In the genomic region with DNA sequence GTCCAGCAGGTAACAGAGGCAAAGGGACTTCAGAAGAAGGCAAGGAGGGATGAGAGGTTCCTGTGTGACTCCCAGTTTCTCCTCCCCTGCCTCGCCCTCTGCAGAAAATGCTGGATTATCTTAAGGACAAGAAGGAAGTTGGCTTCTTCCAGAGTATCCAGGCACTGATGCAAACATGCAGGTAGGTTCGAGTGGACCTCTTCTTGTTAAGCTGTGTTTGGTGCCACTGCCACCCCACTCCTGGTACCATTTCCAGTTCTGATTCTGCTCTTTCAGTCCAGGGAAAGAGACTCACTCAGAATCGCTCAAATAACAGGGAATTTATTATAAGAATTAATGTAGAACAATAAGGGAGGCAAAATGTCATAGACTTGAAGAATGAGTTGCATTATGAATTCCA, we compare ENCODE assay signal across 34 cellular contexts.
"Had no signal": no experiment of that assay in that cellular context is flagged by ENCODE, and none has a peak within 500 bp of the region (broad histone marks: within the 10 kb centered on the region; RNA-seq: fewer than 3 reads in every experiment).

No MANE protein-coding gene starts in this region.

- H3K4me3 Mint-ChIP-seq: activated CD4-positive, alpha-beta memory T cell treated with anti-CD3 and anti-CD28 coated beads, Interleukin-2, amount 10 ng/mL, durations not matched to agents 7 days and 5 days; activated CD8-positive, alpha-beta memory T cell treated with anti-CD3 and anti-CD28 coated beads, Interleukin-2, amount 10 ng/mL, durations not matched to agents 7 days and 5 days; activated naive CD4-positive, alpha-beta T cell treated with anti-CD3 and anti-CD28 coated beads, Interleukin-2, amount 10 ng/mL, durations not matched to agents 7 days and 5 days; activated naive CD8-positive, alpha-beta T cell treated with anti-CD3 and anti-CD28 coated beads for 36 hours; T-helper 1 cell treated with Interleukin-12 subunit alpha and Interleukin-12 subunit beta and Interleukin-4 antibody, amounts not matched to agents 30 μg/mL and 1 μg/mL, for 36 hours; T-helper 2 cell treated with Interferon-gamma antibody and Interleukin-4, amounts not matched to agents 5 μg/mL and 100 μg/mL, for 36 hours; WTC11 had no signal

- H3K27me3 ChIP-seq: adrenal gland, body of pancreas, Peyer's patch had no signal

- H3K27ac ChIP-seq: adrenal gland, body of pancreas, Peyer's patch, SJSA1 had no signal

- H3K9me3 ChIP-seq: adrenal gland, SK-N-SH had no signal

- H3K36me3 ChIP-seq: adrenal gland, MG63, Peyer's patch, SJSA1 had no signal

- FAIRE-seq: astrocyte, bronchial epithelial cell, TTC549 had no signal

- H3K4me2 ChIP-seq: SK-N-SH had no signal

- H3K4me1 ChIP-seq: adrenal gland, SJSA1 had no signal

- H3K4me3 ChIP-seq: adrenal gland, body of pancreas, MG63, Peyer's patch, SJSA1 had no signal

- DNase-seq: activated CD4-positive, alpha-beta memory T cell treated with anti-CD3 and anti-CD28 coated beads, Interleukin-2, amount 10 ng/mL, durations not matched to agents 7 days and 5 days; activated CD4-positive, alpha-beta T cell treated with anti-CD3 and anti-CD28 coated beads for 4 hours; activated CD8-positive, alpha-beta memory T cell treated with anti-CD3 and anti-CD28 coated beads for 24 hours; activated CD8-positive, alpha-beta memory T cell treated with anti-CD3 and anti-CD28 coated beads, Interleukin-2, amount 10 ng/mL, durations not matched to agents 7 days and 5 days; activated CD8-positive, alpha-beta memory T cell treated with anti-CD3 and anti-CD28 coated beads, Interleukin-2, amount 50 U/mL, for 48 hours; activated effector memory CD4-positive, alpha-beta T cell treated with Interleukin-2 at 50 U/mL for 16 hours; activated naive CD4-positive, alpha-beta T cell treated with anti-CD3 and anti-CD28 coated beads, Interleukin-2, amount 10 ng/mL, durations not matched to agents 7 days and 5 days; activated naive CD8-positive, alpha-beta T cell treated with anti-CD3 and anti-CD28 coated beads for 36 hours; activated T-cell treated with anti-CD3 and anti-CD28 coated beads, Interleukin-2, amount 50 U/mL, for 48 hours; adrenal gland; body of pancreas; caudate nucleus; cerebellar nuclear complex; Kasumi-1; KG1; MG63; NCI-H1092; NCI-H1436 treated with DMSO at 0.1 percent for 48 hours; NCI-H1694 treated with DMSO at 0.1 percent for 48 hours; NCI-H2029; NCI-H345; NCI-H524 treated with DMSO at 0.1 percent for 48 hours; Peyer's patch; RPMI8226; SHP77 treated with DMSO at 0.1 percent for 48 hours; SK-N-SH had no signal

- ATAC-seq: activated CD4-positive, CD25-positive, alpha-beta regulatory T cell treated with anti-CD3 and anti-CD28 coated beads, Interleukin-2, amount 50 U/mL, for 24 hours; activated CD8-positive, alpha-beta memory T cell treated with anti-CD3 and anti-CD28 coated beads, Interleukin-2, amount 10 ng/mL, durations not matched to agents 7 days and 5 days; body of pancreas; WTC11 had no signal

- H3K9ac ChIP-seq: SK-N-SH had no signal

- H3K4me1 Mint-ChIP-seq: WTC11 had no signal

- H3K27ac Mint-ChIP-seq: activated CD4-positive, alpha-beta memory T cell treated with anti-CD3 and anti-CD28 coated beads, Interleukin-2, amount 10 ng/mL, durations not matched to agents 7 days and 5 days; activated CD8-positive, alpha-beta memory T cell treated with anti-CD3 and anti-CD28 coated beads, Interleukin-2, amount 10 ng/mL, durations not matched to agents 7 days and 5 days; activated naive CD4-positive, alpha-beta T cell treated with anti-CD3 and anti-CD28 coated beads, Interleukin-2, amount 10 ng/mL, durations not matched to agents 7 days and 5 days; activated naive CD8-positive, alpha-beta T cell treated with anti-CD3 and anti-CD28 coated beads for 36 hours; T-helper 1 cell treated with Interleukin-12 subunit alpha and Interleukin-12 subunit beta and Interleukin-4 antibody, amounts not matched to agents 30 μg/mL and 1 μg/mL, for 36 hours; T-helper 2 cell treated with Interferon-gamma antibody and Interleukin-4, amounts not matched to agents 5 μg/mL and 100 μg/mL, for 36 hours; WTC11 had no signal
